1 cellular context compared by ENCODE assay signal in the genomic region with DNA sequence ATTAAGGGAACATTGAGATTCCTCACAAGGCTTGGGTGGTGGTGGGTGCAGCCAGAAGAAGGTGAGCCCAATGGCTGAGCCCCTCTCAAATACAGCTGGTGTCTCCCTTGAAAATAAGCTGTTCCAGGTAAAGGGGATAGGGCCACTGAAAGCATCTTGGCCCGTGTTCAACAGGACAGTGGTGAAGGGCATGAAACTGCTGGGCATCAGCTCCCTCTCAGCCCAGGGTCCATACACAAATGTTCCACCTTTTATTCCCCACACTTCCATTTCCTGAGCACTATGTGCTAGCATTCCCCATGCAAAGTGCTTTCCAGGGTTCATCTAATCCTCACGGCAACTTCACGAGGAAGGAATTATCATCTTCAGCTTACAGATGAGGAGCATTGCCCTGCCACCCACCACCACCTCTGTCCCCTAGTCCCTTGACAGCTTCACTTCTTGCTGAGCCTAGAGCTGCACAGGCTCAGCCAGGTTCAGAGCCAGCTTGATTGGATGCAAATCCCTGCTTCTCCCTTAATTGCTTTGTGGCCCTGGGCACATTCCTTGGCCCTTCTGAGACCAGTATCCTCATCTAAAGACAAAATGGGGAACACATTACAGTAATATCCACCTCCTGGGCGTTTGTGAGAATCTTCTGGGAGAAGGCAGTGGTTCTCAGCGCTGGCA.
A peak's percentile ranks its signal among the peaks of the same experiment; 100 is the strongest.
TF ChIP-seq lines count a peak whose summit lies in the region.

No MANE protein-coding gene starts in this region.

TF ChIP-seq in K562, 482 proteins besides CTCF, POLR2A, EP300 and RAD21:
- TF ChIP-seq POLR2AphosphoS2 (IDR thresholded peaks at IDR 0.05; ENCODE audit: low read length) (peak; percentile 59; the same call in 1 of the 2 replicates), POLR2AphosphoS5 (IDR thresholded peaks at IDR 0.05; ENCODE audit: control insufficient read depth, insufficient read depth, low read depth, low read length) (peak; percentile 54), SUPT5H (IDR thresholded peaks at IDR 0.05) (0 out of 2 replicates have a peak, but pooled peaks have one; percentile 41), PML (IDR thresholded peaks at IDR 0.05; ENCODE audit: low read length) (peak; percentile 44; the same call in 1 of the 2 replicates)
- TF ChIP-seq, protein P1, sequence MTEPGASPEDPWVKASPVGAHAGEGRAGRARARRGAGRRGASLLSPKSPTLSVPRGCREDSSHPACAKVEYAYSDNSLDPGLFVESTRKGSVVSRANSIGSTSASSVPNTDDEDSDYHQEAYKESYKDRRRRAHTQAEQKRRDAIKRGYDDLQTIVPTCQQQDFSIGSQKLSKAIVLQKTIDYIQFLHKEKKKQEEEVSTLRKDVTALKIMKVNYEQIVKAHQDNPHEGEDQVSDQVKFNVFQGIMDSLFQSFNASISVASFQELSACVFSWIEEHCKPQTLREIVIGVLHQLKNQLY (CRISPR knock-in tag; conservative IDR thresholded peaks at IDR 0.05): no peak
- TF ChIP-seq, protein P2, sequence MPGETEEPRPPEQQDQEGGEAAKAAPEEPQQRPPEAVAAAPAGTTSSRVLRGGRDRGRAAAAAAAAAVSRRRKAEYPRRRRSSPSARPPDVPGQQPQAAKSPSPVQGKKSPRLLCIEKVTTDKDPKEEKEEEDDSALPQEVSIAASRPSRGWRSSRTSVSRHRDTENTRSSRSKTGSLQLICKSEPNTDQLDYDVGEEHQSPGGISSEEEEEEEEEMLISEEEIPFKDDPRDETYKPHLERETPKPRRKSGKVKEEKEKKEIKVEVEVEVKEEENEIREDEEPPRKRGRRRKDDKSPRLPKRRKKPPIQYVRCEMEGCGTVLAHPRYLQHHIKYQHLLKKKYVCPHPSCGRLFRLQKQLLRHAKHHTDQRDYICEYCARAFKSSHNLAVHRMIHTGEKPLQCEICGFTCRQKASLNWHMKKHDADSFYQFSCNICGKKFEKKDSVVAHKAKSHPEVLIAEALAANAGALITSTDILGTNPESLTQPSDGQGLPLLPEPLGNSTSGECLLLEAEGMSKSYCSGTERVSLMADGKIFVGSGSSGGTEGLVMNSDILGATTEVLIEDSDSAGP (CRISPR knock-in tag; IDR thresholded peaks at IDR 0.05): no peak
